Comparison of ENCODE assay signal across 10 cellular contexts in the genomic region with DNA sequence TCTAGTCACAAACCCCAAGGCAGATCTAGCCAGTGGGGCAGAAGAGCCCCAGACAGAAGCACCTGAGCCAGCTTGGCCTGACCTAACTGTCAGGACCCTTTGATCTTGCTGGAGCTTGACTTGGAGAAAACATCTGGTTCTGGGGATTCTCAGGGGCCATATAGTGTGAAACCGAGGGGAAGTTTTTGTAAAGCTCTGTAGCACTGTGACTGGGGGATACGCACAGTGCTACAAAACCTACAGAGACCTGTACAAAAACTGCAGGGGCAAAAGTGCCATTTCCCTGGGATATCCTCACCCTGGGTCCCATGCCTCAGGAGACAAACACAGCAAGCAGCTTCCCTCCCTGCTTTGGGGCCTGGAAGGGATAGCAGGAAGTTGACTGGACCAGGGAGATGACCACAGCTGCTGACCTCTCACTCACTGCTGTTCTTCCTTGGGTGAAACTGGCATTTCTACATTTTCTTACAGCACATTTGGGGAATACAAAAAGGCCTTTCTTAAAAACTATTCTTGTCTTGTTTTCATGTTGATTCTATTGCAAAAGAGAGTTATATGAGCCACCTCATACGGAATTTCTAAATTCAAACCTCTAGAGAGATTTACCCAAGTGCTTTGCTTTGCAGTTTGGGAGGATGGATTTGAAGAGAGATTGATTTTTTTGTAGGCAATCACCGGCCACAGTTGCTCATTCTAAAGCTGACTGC.
DNase-seq lines count a peak whose midpoint lies in the region; ATAC-seq lines count a peak whose summit lies in the region.
"Had no signal": no experiment of that assay in that cellular context is flagged by ENCODE, and none has a peak within 500 bp of the region (broad histone marks: within the 10 kb centered on the region; RNA-seq: fewer than 3 reads in every experiment).

No MANE protein-coding gene starts in this region.

- ATAC-seq in GM19468 (IDR thresholded peaks at IDR 0.05; ENCODE audit: extremely low read depth, unreplicated experiment) (peak; percentile 18), HG03354 (IDR thresholded peaks at IDR 0.05; ENCODE audit: poor library complexity, severe bottlenecking, unreplicated experiment) (peak; percentile 47), left ventricle myocardium superior (peak; percentile 65)
- ATAC-seq: K562, T-helper 17 cell had no signal

- DNase-seq in EH (ENCODE audit: low read depth) (peak; percentile 7), left ventricle myocardium superior (no peak), dedifferentiated amniotic fluid mesenchymal stem cell (ENCODE audit: extremely low spot score) (no peak), ureter (ENCODE audit: low spot score) (no peak), midbrain (lab: John Stamatoyannopoulos, UW) (no peak)
- no peak for DNase-seq in activated effector memory CD4-positive, alpha-beta T cell treated with anti-CD3 and anti-CD28 coated beads, Interleukin-2, amount 50 U/mL, for 16 hours
- DNase-seq: T-helper 17 cell had no signal

- intact Hi-C loops in left ventricle myocardium superior (cut with micrococcal nuclease), result no loop called here
